ENCODE assay signal across 21 cellular contexts in the genomic region with DNA sequence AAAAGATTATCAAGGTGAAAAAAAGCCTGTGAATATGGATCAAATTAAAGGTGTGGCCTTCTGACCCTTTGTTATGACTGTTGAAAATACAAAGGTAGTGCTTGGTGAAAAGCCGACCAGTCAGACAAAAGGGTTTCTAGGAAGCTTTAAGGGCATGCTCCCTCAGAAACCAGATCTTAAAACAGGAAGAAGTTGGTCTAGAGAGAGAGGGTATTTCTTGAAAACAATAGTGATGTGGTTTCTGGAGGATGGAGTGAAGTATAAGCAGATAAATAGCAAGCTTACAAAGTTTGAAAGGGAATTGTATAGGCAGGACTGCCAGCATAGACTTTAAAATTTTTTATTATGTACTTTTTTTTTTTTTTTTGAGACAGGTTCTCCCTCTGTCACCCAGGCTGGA. TPM values are rescaled to one million over a fixed set of nuclear protein-coding genes. Genes with fewer than 3 reads are reported as not detected.
DNase-seq lines count a peak whose midpoint lies in the region; ATAC-seq and TF ChIP-seq lines count a peak whose summit lies in the region.
"Had no signal": no experiment of that assay in that cellular context is flagged by ENCODE, and none has a peak within 500 bp of the region (broad histone marks: within the 10 kb centered on the region; RNA-seq: fewer than 3 reads in every experiment).

No MANE protein-coding gene starts in this region.

- H3K36me3 Mint-ChIP-seq in activated T-cell treated with anti-CD3 and anti-CD28 coated beads, Interleukin-2, amount 50 U/mL, for 24 hours (ENCODE audit: low read depth), result peaks cover 2% of the 10 kb centered on the region
- no peaks in the 10 kb centered on the region for H3K36me3 Mint-ChIP-seq in activated T-cell treated with anti-CD3 and anti-CD28 coated beads, Interleukin-2, amount 50 U/mL, for 4 hours (ENCODE audit: insufficient read depth)
- H3K36me3 Mint-ChIP-seq in T-helper 17 cell (ENCODE audit: low read depth) (no peaks in the 10 kb centered on the region), endothelial cell (ENCODE audit: low read depth, unreplicated experiment) (peaks cover 5% of the 10 kb centered on the region)
- H3K36me3 Mint-ChIP-seq: memory B cell had no signal

- H3K27me3 Mint-ChIP-seq in activated T-cell treated with anti-CD3 and anti-CD28 coated beads, Interleukin-2, amount 50 U/mL, for 24 hours, result no peaks in the 10 kb centered on the region
- no peaks in the 10 kb centered on the region for H3K27me3 Mint-ChIP-seq in activated T-cell treated with anti-CD3 and anti-CD28 coated beads, Interleukin-2, amount 50 U/mL, for 4 hours (ENCODE audit: low read depth)
- H3K27me3 Mint-ChIP-seq in T-helper 17 cell (no peaks in the 10 kb centered on the region), endothelial cell (ENCODE audit: unreplicated experiment) (peaks cover 13% of the 10 kb centered on the region)

- no peak for DNase-seq in activated T-cell treated with anti-CD3 and anti-CD28 coated beads, Interleukin-2, amount 50 U/mL, for 24 hours
- DNase-seq in activated T-cell treated with anti-CD3 and anti-CD28 coated beads, Interleukin-2, amount 50 U/mL, for 4 hours, result no peak
- DNase-seq in T-helper 17 cell (no peak), endothelial cell (ENCODE audit: low spot score) (no peak), NCI-H510A treated with DMSO at 0.1 percent for 48 hours (lab: John Stamatoyannopoulos, UW) (no peak), COR-L47 (lab: John Stamatoyannopoulos, UW) (no peak)
- DNase-seq: activated CD4-positive, CD25-positive, alpha-beta regulatory T cell treated with anti-CD3 and anti-CD28 coated beads, Interleukin-2, amount 50 U/mL, for 72 hours; activated gamma-delta T cell treated with Interleukin-2 at 50 U/mL for 16 hours; erythroblast; heart right ventricle; left colon; NCI-H1092 treated with DMSO at 0.1 percent for 48 hours; NCI-H2029 treated with DMSO at 0.1 percent for 48 hours; NCI-H774 had no signal

- no peak for TF ChIP-seq CTCF in endothelial cell (IDR thresholded peaks at IDR 0.05; ENCODE audit: unreplicated experiment)

- peaks cover 55% of the 10 kb centered on the region for H3K4me1 Mint-ChIP-seq in activated T-cell treated with anti-CD3 and anti-CD28 coated beads, Interleukin-2, amount 50 U/mL, for 24 hours (ENCODE audit: low read depth)
- peaks cover 51% of the 10 kb centered on the region for H3K4me1 Mint-ChIP-seq in activated T-cell treated with anti-CD3 and anti-CD28 coated beads, Interleukin-2, amount 50 U/mL, for 4 hours (ENCODE audit: low read depth)
- H3K4me1 Mint-ChIP-seq in T-helper 17 cell, result peaks cover 40% of the 10 kb centered on the region
- peaks cover 25% of the 10 kb centered on the region for H3K4me1 Mint-ChIP-seq in endothelial cell (ENCODE audit: unreplicated experiment)

- no peak for ATAC-seq in activated T-cell treated with anti-CD3 and anti-CD28 coated beads, Interleukin-2, amount 50 U/mL, for 4 hours
- ATAC-seq in T-helper 17 cell, result peak; percentile 57
- ATAC-seq: A549, heart right ventricle, left colon had no signal

- H3K9me3 Mint-ChIP-seq in activated T-cell treated with anti-CD3 and anti-CD28 coated beads, Interleukin-2, amount 50 U/mL, for 24 hours, result no peaks in the 10 kb centered on the region
- H3K9me3 Mint-ChIP-seq in activated T-cell treated with anti-CD3 and anti-CD28 coated beads, Interleukin-2, amount 50 U/mL, for 4 hours, result no peaks in the 10 kb centered on the region
- no peaks in the 10 kb centered on the region for H3K9me3 Mint-ChIP-seq in endothelial cell (ENCODE audit: unreplicated experiment)
- H3K9me3 Mint-ChIP-seq: memory B cell had no signal

- peak overlapping the region; percentile 83 for H3K27ac Mint-ChIP-seq in activated T-cell treated with anti-CD3 and anti-CD28 coated beads, Interleukin-2, amount 50 U/mL, for 24 hours
- H3K27ac Mint-ChIP-seq in T-helper 17 cell, result peak overlapping the region; percentile 85
- peak overlapping the region; percentile 79 for H3K27ac Mint-ChIP-seq in endothelial cell (ENCODE audit: unreplicated experiment)
- H3K27ac Mint-ChIP-seq: B cell, memory B cell had no signal

- no peaks in the 10 kb centered on the region for H3K9me3 ChIP-seq in T-helper 17 cell (ENCODE audit: control insufficient read depth, low read length, poor library complexity, severe bottlenecking)
- H3K9me3 ChIP-seq: A549, heart right ventricle, suprapubic skin had no signal

- no peak overlapping the region for H3K4me3 Mint-ChIP-seq in activated T-cell treated with anti-CD3 and anti-CD28 coated beads, Interleukin-2, amount 50 U/mL, for 24 hours
- H3K4me3 Mint-ChIP-seq in activated T-cell treated with anti-CD3 and anti-CD28 coated beads, Interleukin-2, amount 50 U/mL, for 4 hours, result no peak overlapping the region
- H3K4me3 Mint-ChIP-seq in T-helper 17 cell, result peak overlapping the region; percentile 3
- H3K4me3 Mint-ChIP-seq in endothelial cell (ENCODE audit: unreplicated experiment), result no peak overlapping the region
- H3K4me3 Mint-ChIP-seq: B cell, memory B cell had no signal

RNA-seq across cellular contexts. Expression of a gene that starts 5.0 kb away (rescaled TPM):
- 10 to 100 TPM; 14.9 to 16.5 (median 16.1) TPM for total RNA-seq in activated T-cell treated with anti-CD3 and anti-CD28 coated beads, Interleukin-2, amount 50 U/mL, for 4 hours
- 10 to 100 TPM; 14.4 to 15.1 TPM for total RNA-seq in T-helper 17 cell
- 19.6 TPM for total RNA-seq in endothelial cell (ENCODE audit: unreplicated experiment)

RNA-seq across cellular contexts. Expression of a gene that starts 12.3 kb away (rescaled TPM):
- 1 to 10 TPM; 2.2 to 2.6 (median 2.4) TPM for total RNA-seq in activated T-cell treated with anti-CD3 and anti-CD28 coated beads, Interleukin-2, amount 50 U/mL, for 4 hours
- total RNA-seq in T-helper 17 cell, result 1 to 10 TPM; 3.9 to 4.9 TPM
- total RNA-seq in endothelial cell (ENCODE audit: unreplicated experiment), result 3.2 TPM

RNA-seq across cellular contexts. Expression of a gene that starts 30.0 kb away (rescaled TPM):
- not detected for total RNA-seq in activated T-cell treated with anti-CD3 and anti-CD28 coated beads, Interleukin-2, amount 50 U/mL, for 4 hours
- total RNA-seq in T-helper 17 cell (not detected), endothelial cell (ENCODE audit: unreplicated experiment) (2.9 TPM)
- total RNA-seq: astrocyte, B cell, heart right ventricle, left colon, pulmonary artery endothelial cell, suprapubic skin had no signal

RNA-seq across cellular contexts. Expression of a gene that starts 46.2 kb away (rescaled TPM):
- 1 to 10 TPM; 1.7 to 3.3 (median 1.7) TPM for total RNA-seq in activated T-cell treated with anti-CD3 and anti-CD28 coated beads, Interleukin-2, amount 50 U/mL, for 4 hours
- not detected for total RNA-seq in T-helper 17 cell
- total RNA-seq in endothelial cell (ENCODE audit: unreplicated experiment), result 42.7 TPM
- total RNA-seq: heart right ventricle, suprapubic skin had no signal

RNA-seq across cellular contexts. Expression of a gene that starts 57.4 kb away (rescaled TPM):
- total RNA-seq in activated T-cell treated with anti-CD3 and anti-CD28 coated beads, Interleukin-2, amount 50 U/mL, for 4 hours, result not detected
- total RNA-seq in T-helper 17 cell, result not detected
- total RNA-seq in endothelial cell (ENCODE audit: unreplicated experiment), result not detected
- total RNA-seq: astrocyte, B cell, H1, heart right ventricle, left colon, pulmonary artery endothelial cell, suprapubic skin had no signal
